ENCODE assay signal across 19 cellular contexts in genomic region chr20:842547-842940, GRCh38. TPM values are rescaled to one million over a fixed set of nuclear protein-coding genes. Genes with fewer than 3 reads are reported as not detected.
DNase-seq lines count a peak whose midpoint lies in the region; ATAC-seq and TF ChIP-seq lines count a peak whose summit lies in the region.
"Had no signal": no experiment of that assay in that cellular context is flagged by ENCODE, and none has a peak within 500 bp of the region (broad histone marks: within the 10 kb centered on the region; RNA-seq: fewer than 3 reads in every experiment).

No MANE protein-coding gene starts in this region.

- POLR2A ChIA-PET in T-cell (lab: Charles Lee), result no interaction called here

- H3K27ac Mint-ChIP-seq in GM23338 (no peak overlapping the region), T-cell (peak overlapping the region; percentile 22 to 31), progenitor cell of endocrine pancreas (no peak overlapping the region)
- H3K27ac Mint-ChIP-seq: T-helper 17 cell had no signal

- ATAC-seq in GM23338, result no peak
- no peak for ATAC-seq in T-cell (replicated peaks in 1 of 4)
- ATAC-seq: GM12878, T-helper 17 cell had no signal

- H3K27ac ChIP-seq in GM23338 (ENCODE audit: low read depth) (no peak overlapping the region), iPS DF 6.9 (ENCODE audit: low read length) (no peak overlapping the region)
- H3K27ac ChIP-seq: BLaER1 treated with 17β-estradiol and CSF1 and Interleukin-3, amounts not matched to agents 10 nM and 100 nM had no signal

- WGBS in iPS DF 6.9 (ENCODE audit: insufficient coverage, insufficient read length), result no CpG with 5 or more reads among the region's 2 CpGs

- no peaks in the 10 kb centered on the region for H3K79me2 ChIP-seq in GM23338 (replicated peaks; ENCODE audit: insufficient read depth)

- H3K4me1 ChIP-seq in GM23338 (ENCODE audit: insufficient read depth), result peaks cover 30% of the 10 kb centered on the region; the same call in 1 of the 2 replicates
- H3K4me1 ChIP-seq in iPS DF 6.9 (ENCODE audit: control insufficient read depth, insufficient read depth, low read length), result peaks cover 10% of the 10 kb centered on the region

- peaks cover 10% of the 10 kb centered on the region; the same call in 1 of the 2 replicates for H4K20me1 ChIP-seq in GM23338 (replicated peaks; ENCODE audit: insufficient read depth)

- H3K36me3 ChIP-seq in GM23338 (ENCODE audit: insufficient read depth), result no peaks in the 10 kb centered on the region
- H3K36me3 ChIP-seq in iPS DF 6.9 (ENCODE audit: control insufficient read depth, insufficient read depth, low read length), result no peaks in the 10 kb centered on the region

- peaks cover 55% of the 10 kb centered on the region for H3K27me3 ChIP-seq in GM23338 (ENCODE audit: insufficient read depth)
- H3K27me3 ChIP-seq in iPS DF 6.9 (ENCODE audit: control insufficient read depth, insufficient read depth, low read length), result no peaks in the 10 kb centered on the region
- H3K27me3 ChIP-seq: BLaER1 treated with 17β-estradiol and CSF1 and Interleukin-3, amounts not matched to agents 10 nM and 100 nM had no signal

- no peak overlapping the region for H2AFZ ChIP-seq in GM23338

- peaks cover 1% of the 10 kb centered on the region; the same call in 2 of the 3 replicates for H3K9me3 Mint-ChIP-seq in GM23338
- no peaks in the 10 kb centered on the region for H3K9me3 Mint-ChIP-seq in T-cell
- H3K9me3 Mint-ChIP-seq in progenitor cell of endocrine pancreas (ENCODE audit: low read depth), result peaks cover 1% of the 10 kb centered on the region

- no peaks in the 10 kb centered on the region for H3K9me2 ChIP-seq in GM23338 (ENCODE audit: insufficient read depth)

- DNase-seq in GM23338 (ENCODE audit: low spot score) (no peak), T-cell (no peak), iPS DF 6.9 (ENCODE audit: low read depth, low spot score) (no peak), progenitor cell of endocrine pancreas (ENCODE audit: low spot score, unreplicated experiment) (no peak), SKM-1 (lab: John Stamatoyannopoulos, UW; ENCODE audit: unreplicated experiment) (no peak), NCI-H2196 treated with DMSO at 0.1 percent for 48 hours (lab: John Stamatoyannopoulos, UW; ENCODE audit: unreplicated experiment) (no peak), inferior parietal cortex (ENCODE audit: extremely low spot score) (no peak)
- DNase-seq: activated CD4-positive, alpha-beta T cell treated with anti-CD3 and anti-CD28 coated beads, Interleukin-2, amount 50 U/mL, for 1 hour; activated T-cell treated with anti-CD3 and anti-CD28 coated beads, Interleukin-2, amount 50 U/mL, for 48 hours; cortex of kidney; mesenchymal stem cell; MM.1S; NCI-H2081; NCI-H82; stimulated activated CD4-positive, alpha-beta T cell treated with anti-CD3 and anti-CD28 coated beads, Interleukin-15, amount 100 ng/mL, for 24 hours; substantia nigra; T-helper 17 cell had no signal

- H3K9me3 ChIP-seq in iPS DF 6.9 (ENCODE audit: control insufficient read depth, insufficient read depth, low read length), result no peaks in the 10 kb centered on the region

- H3K36me3 Mint-ChIP-seq in GM23338 (ENCODE audit: low read depth), result no peaks in the 10 kb centered on the region
- H3K36me3 Mint-ChIP-seq in T-cell, result peaks cover 4% of the 10 kb centered on the region
- peaks cover 5% of the 10 kb centered on the region for H3K36me3 Mint-ChIP-seq in progenitor cell of endocrine pancreas (ENCODE audit: insufficient read depth)

- H3K4me2 ChIP-seq in GM23338, result peak overlapping the region; percentile 97

- H3K4me3 Mint-ChIP-seq in GM23338 (peak overlapping the region; percentile 83), T-cell (peak overlapping the region; percentile 17 to 72 (median 29)), progenitor cell of endocrine pancreas (ENCODE audit: low read depth) (peak overlapping the region; percentile 83)

- 0 out of 2 replicates have a peak, but pooled peaks cover 8% of the 10 kb centered on the region for H3F3A ChIP-seq in GM23338 (replicated peaks; ENCODE audit: low read depth)

- TF ChIP-seq CTCF in GM23338 (conservative IDR thresholded peaks at IDR 0.05; ENCODE audit: low read depth in 2 of 2), result no peak
- no peak for TF ChIP-seq CTCF in progenitor cell of endocrine pancreas (IDR thresholded peaks at IDR 0.05; ENCODE audit: unreplicated experiment)

- peaks cover 37% of the 10 kb centered on the region for H3K27me3 Mint-ChIP-seq in GM23338 (ENCODE audit: insufficient read depth, low read depth, poor library complexity)
- H3K27me3 Mint-ChIP-seq in T-cell, result no peaks in the 10 kb centered on the region
- peaks cover 3% of the 10 kb centered on the region for H3K27me3 Mint-ChIP-seq in progenitor cell of endocrine pancreas
- H3K27me3 Mint-ChIP-seq: T-helper 17 cell had no signal

- H3K4me1 Mint-ChIP-seq in GM23338 (peaks cover 37% of the 10 kb centered on the region), T-cell (peaks cover 55 to 59% (median 58%) of the 10 kb centered on the region in 3 donors), progenitor cell of endocrine pancreas (ENCODE audit: low read depth) (peaks cover 10% of the 10 kb centered on the region)

- H3K4me3 ChIP-seq in GM23338 (peak overlapping the region; percentile 86), iPS DF 6.9 (ENCODE audit: low read length) (peak overlapping the region; percentile 64; the same call in 1 of the 2 replicates)
- H3K4me3 ChIP-seq: BLaER1 treated with 17β-estradiol and CSF1 and Interleukin-3, amounts not matched to agents 10 nM and 100 nM had no signal

- CTCF ChIA-PET in T-cell (lab: Charles Lee), result no interaction called here

TF ChIP-seq in GM23338, 12 proteins besides CTCF, POLR2A, EP300 and RAD21 (continues in another document):
- TF ChIP-seq EZH2phosphoT487 (IDR thresholded peaks at IDR 0.05; ENCODE audit: unreplicated experiment) (no peak), ZNF331 (CRISPR knock-in tag; IDR thresholded peaks at IDR 0.05; ENCODE audit: low read depth) (no peak), ZNF462 (CRISPR knock-in tag; IDR thresholded peaks at IDR 0.05) (no peak), NANOG (IDR thresholded peaks at IDR 0.05; ENCODE audit: borderline replicate concordance) (no peak)

RNA-seq across cellular contexts. Expression of gene FAM110A, which starts 9.0 kb away (rescaled TPM):
- 13.7 and 15.0 TPM in 2 replicates for total RNA-seq in GM23338 (2014; rRNA removed; shearing (Covaris generic))
- polyA plus RNA-seq in GM23338 (2016; fragmentation: Nextera tagmentation; extraction: Ambion mirVana), result 9.9 and 10.7 TPM in 2 replicates
- total RNA-seq in T-cell (10 to 100 TPM; 12.7 to 27.9 (median 26.9) TPM), progenitor cell of endocrine pancreas (17.4 and 17.9 TPM in 2 replicates)

Comparison
In these comparisons a context has a peak if more than half of its experiments do, and no peak if none do; other contexts are left out.
1. H3K27ac Mint-ChIP-seq: peak in T-cell (2 of 2); none in GM23338 (single experiment) and progenitor cell of endocrine pancreas (single experiment).
2. H3K4me3 Mint-ChIP-seq: peak in every context shown above with its lines; median percentile 83 in GM23338; 83 in progenitor cell of endocrine pancreas; 29 in T-cell.